ENCODE assay signal across 23 cellular contexts in genomic region chr3:6437631-6438030, GRCh38.
"Had no signal": no experiment of that assay in that cellular context is flagged by ENCODE, and none has a peak within 500 bp of the region (broad histone marks: within the 10 kb centered on the region; RNA-seq: fewer than 3 reads in every experiment).

No MANE protein-coding gene starts in this region.

- H3K4me1 ChIP-seq: colonic mucosa, esophagus muscularis mucosa, esophagus squamous epithelium, foreskin keratinocyte, gastrocnemius medialis, gastroesophageal sphincter, heart left ventricle, heart right ventricle had no signal

- H3K27me3 ChIP-seq: colonic mucosa, dorsolateral prefrontal cortex, esophagus muscularis mucosa, esophagus squamous epithelium, foreskin keratinocyte, gastrocnemius medialis, gastroesophageal sphincter, heart left ventricle, heart right ventricle had no signal

- H3K36me3 ChIP-seq: colonic mucosa, esophagus muscularis mucosa, esophagus squamous epithelium, gastrocnemius medialis, gastroesophageal sphincter, heart left ventricle, heart right ventricle had no signal

- H3K27ac ChIP-seq: colonic mucosa, coronary artery, dorsolateral prefrontal cortex, epithelial cell of prostate, esophagus muscularis mucosa, esophagus squamous epithelium, foreskin keratinocyte, gastrocnemius medialis, gastroesophageal sphincter, heart left ventricle, heart right ventricle had no signal

- H3K9me3 ChIP-seq: colonic mucosa, esophagus muscularis mucosa, esophagus squamous epithelium, gastrocnemius medialis, gastroesophageal sphincter, heart left ventricle had no signal

- DNase-seq: colonic mucosa; cortex of kidney; dermis blood vessel endothelial cell; dorsolateral prefrontal cortex; effector CD4-positive, alpha-beta T cell; effector CD8-positive, alpha-beta T cell; effector memory CD4-positive, alpha-beta T cell; effector memory CD8-positive, alpha-beta T cell; endodermal cell; erythroblast; esophagus squamous epithelium; foreskin fibroblast; foreskin melanocyte; gastrocnemius medialis; glutamatergic neuron; head of caudate nucleus; heart left ventricle; heart right ventricle had no signal

- H3K4me3 ChIP-seq: colonic mucosa, coronary artery, dorsolateral prefrontal cortex, esophagus muscularis mucosa, esophagus squamous epithelium, gastrocnemius medialis, gastroesophageal sphincter, heart left ventricle, heart right ventricle had no signal
